In genomic region chr6:162819284-162819683, GRCh38 we compare ENCODE assay signal across 27 cellular contexts.
"Had no signal": no experiment of that assay in that cellular context is flagged by ENCODE, and none has a peak within 500 bp of the region (broad histone marks: within the 10 kb centered on the region; RNA-seq: fewer than 3 reads in every experiment).

No MANE protein-coding gene starts in this region.

- H3K4me1 ChIP-seq: stomach, suprapubic skin, testis, thyroid gland, tibial artery, tibial nerve, transverse colon, upper lobe of left lung, upper lobe of right lung, uterus, vagina had no signal

- FAIRE-seq: urothelium cell line had no signal

- H3K27ac ChIP-seq: stomach, suprapubic skin, testis, thoracic aorta, thyroid gland, tibial artery, tibial nerve, transverse colon, upper lobe of left lung, upper lobe of right lung, uterus, vagina had no signal

- H3K4me3 ChIP-seq: stomach, suprapubic skin, testis, thoracic aorta, thyroid gland, tibial artery, tibial nerve, transverse colon, upper lobe of left lung, upper lobe of right lung, uterus, vagina had no signal

- H3K36me3 ChIP-seq: stomach, suprapubic skin, thoracic aorta, thyroid gland, tibial artery, tibial nerve, transverse colon, upper lobe of left lung, upper lobe of right lung, uterus, vagina had no signal

- H3K9me3 ChIP-seq: stomach, suprapubic skin, testis, thoracic aorta, thyroid gland, tibial artery, tibial nerve, transverse colon, upper lobe of left lung, upper lobe of right lung, uterus, vagina had no signal

- H3K27me3 ChIP-seq: stomach, suprapubic skin, testis, thyroid gland, tibial artery, tibial nerve, transverse colon, upper lobe of left lung, upper lobe of right lung, uterus, vagina had no signal

- ATAC-seq: stimulated activated effector memory CD8-positive, alpha-beta T cell treated with anti-CD3 and anti-CD28 coated beads, Interleukin-12 subunit alpha, Interleukin-12 subunit beta, amount 100 ng/mL, for 72 hours; stimulated activated memory B cell treated with anti-CD40 and anti-IgM and Interleukin-4, amounts not matched to agents 10 μg/mL and 1 μg/mL and 100 μg/mL, for 72 hours; stimulated activated naive B cell treated with anti-CD40 and anti-IgM and Interleukin-4, amounts not matched to agents 10 μg/mL and 1 μg/mL and 100 μg/mL, for 72 hours; stimulated activated naive CD8-positive, alpha-beta T cell treated with anti-CD3 and anti-CD28 coated beads, Interleukin-15, amount 100 ng/mL, for 72 hours; stimulated activated naive CD8-positive, alpha-beta T cell treated with anti-CD3 and anti-CD28 coated beads, Interleukin-15, Interleukin-2, amounts not matched to agents 100 U/mL and 50 U/mL, for 24 hours; upper lobe of right lung had no signal

- DNase-seq: stimulated activated CD4-positive, alpha-beta T cell treated with anti-CD3 and anti-CD28 coated beads, Interleukin-2, amount 100 ng/mL, for 48 hours; stimulated activated CD4-positive, alpha-beta T cell treated with anti-CD3 and anti-CD28 coated beads, Interleukin-4, amount 100 ng/mL, for 1 hour; stimulated activated CD4-positive, alpha-beta T cell treated with anti-CD3 and anti-CD28 coated beads, Interleukin-4, amount 100 ng/mL, for 24 hours; stimulated activated CD4-positive, alpha-beta T cell treated with anti-CD3 and anti-CD28 coated beads, Interleukin-4, amount 100 ng/mL, for 4 hours; stimulated activated CD8-positive, alpha-beta memory T cell treated with anti-CD3 and anti-CD28 coated beads, Interleukin-4, amount 100 ng/mL, for 48 hours; stimulated activated naive B cell treated with anti-CD40 and anti-IgM and Interleukin-4, amounts not matched to agents 10 μg/mL and 1 μg/mL and 100 μg/mL, for 72 hours; stimulated activated naive CD4-positive, alpha-beta T cell; stimulated activated naive CD4-positive, alpha-beta T cell treated with Interleukin-2 at 50 U/mL for 16 hours; stimulated activated naive CD8-positive, alpha-beta T cell treated with anti-CD3 and anti-CD28 coated beads, Interleukin-15, amount 100 ng/mL, for 72 hours; stimulated activated naive CD8-positive, alpha-beta T cell treated with anti-CD3 and anti-CD28 coated beads, Interleukin-15, Interleukin-2, amounts not matched to agents 100 U/mL and 50 U/mL, for 24 hours; stomach; substantia nigra; testis; thyroid gland; tibial artery; transverse colon; trophoblast cell; upper lobe of left lung; upper lobe of right lung; uterus had no signal
